8 cellular contexts compared by ENCODE assay signal in the genomic region with DNA sequence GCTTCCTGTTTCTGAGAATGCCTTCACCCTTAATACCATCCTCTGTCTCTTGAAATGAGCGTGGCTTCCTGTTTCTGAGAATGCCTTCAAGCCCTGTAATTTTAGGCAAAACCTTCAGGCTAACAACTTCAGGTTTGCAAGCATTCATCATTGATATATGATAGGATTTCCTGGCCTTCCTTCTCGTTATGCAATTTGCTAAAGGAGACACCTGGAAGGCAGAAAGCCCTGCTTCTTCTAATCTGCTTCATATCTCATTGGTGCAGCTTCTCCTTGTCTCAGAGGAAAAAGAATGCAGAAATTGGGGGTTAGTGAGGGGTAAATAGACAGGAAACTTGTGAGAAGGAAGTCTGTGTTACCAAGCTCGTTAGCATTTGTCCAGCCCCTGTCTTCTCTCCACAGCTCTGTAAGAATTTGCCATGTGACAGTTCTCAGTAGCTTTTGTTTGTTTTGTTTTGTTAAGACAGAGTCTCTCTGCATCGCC. TPM values are rescaled to one million over a fixed set of nuclear protein-coding genes. Genes with fewer than 3 reads are reported as not detected.
A peak's percentile ranks its signal among the peaks of the same experiment; 100 is the strongest.
DNase-seq lines count a peak whose midpoint lies in the region; ATAC-seq, FAIRE-seq and TF ChIP-seq lines count a peak whose summit lies in the region.

No MANE protein-coding gene starts in this region.

- H3K4me1 Mint-ChIP-seq in chondrocyte (ENCODE audit: low read depth): peaks cover 81% of the 10 kb centered on the region

- H3K4me2 ChIP-seq in MM.1S (ENCODE audit: low read depth, low read length) (peak overlapping the region; percentile 89), parathyroid adenoma (ENCODE audit: low read length) (peak overlapping the region; percentile 7)

- H3K36me3 Mint-ChIP-seq in chondrocyte (ENCODE audit: low read depth): peaks cover 2% of the 10 kb centered on the region

- peak overlapping the region; percentile 37; the same call in 1 of the 2 replicates for H3K9ac ChIP-seq in MM.1S (ENCODE audit: low read length)
- no peak overlapping the region for H3K9ac ChIP-seq in parathyroid adenoma

- H3K9me2 ChIP-seq in MM.1S (replicated peaks; ENCODE audit: insufficient read depth, low read length): no peaks in the 10 kb centered on the region

- peaks cover 88% of the 10 kb centered on the region for H3F3A ChIP-seq in MM.1S (ENCODE audit: insufficient read depth, low read length)

- no peak overlapping the region for H3K4me3 Mint-ChIP-seq in chondrocyte (ENCODE audit: unreplicated experiment)

- no peak for TF ChIP-seq POLR2A in GM12891 (IDR thresholded peaks at IDR 0.05; ENCODE audit: low read depth, low read length)

- H4K20me1 ChIP-seq in MM.1S (ENCODE audit: insufficient read depth, low read length): no peaks in the 10 kb centered on the region

- ATAC-seq in GM21737 (IDR thresholded peaks at IDR 0.05; ENCODE audit: unreplicated experiment): peak; percentile 78

- H3K4me1 ChIP-seq in MM.1S (ENCODE audit: low read length) (peaks cover 76% of the 10 kb centered on the region), parathyroid adenoma (peaks cover 40% of the 10 kb centered on the region)

- no peak for TF ChIP-seq CTCF in MM.1S (IDR thresholded peaks at IDR 0.05; ENCODE audit: low read length)
- TF ChIP-seq CTCF in chondrocyte (IDR thresholded peaks at IDR 0.05): no peak
- no peak for TF ChIP-seq CTCF in parathyroid adenoma (IDR thresholded peaks at IDR 0.05)

- peak overlapping the region; percentile 65 for H3K27ac Mint-ChIP-seq in chondrocyte (ENCODE audit: unreplicated experiment)

- no peaks in the 10 kb centered on the region for H3K27me3 Mint-ChIP-seq in chondrocyte (ENCODE audit: low read depth)

- no peaks in the 10 kb centered on the region for H3K9me3 ChIP-seq in MM.1S (replicated peaks; ENCODE audit: insufficient read depth, low read length)
- H3K9me3 ChIP-seq in parathyroid adenoma (ENCODE audit: control insufficient read depth, low read length): no peaks in the 10 kb centered on the region

- no peak overlapping the region for H2AFZ ChIP-seq in MM.1S (ENCODE audit: low read length)
- H2AFZ ChIP-seq in parathyroid adenoma: no peak overlapping the region

- H3K9me3 Mint-ChIP-seq in chondrocyte (ENCODE audit: low read depth): no peaks in the 10 kb centered on the region

- H3K4me3 ChIP-seq in MM.1S (ENCODE audit: low read length): peak overlapping the region; percentile 31; the same call in 1 of the 2 replicates
- H3K4me3 ChIP-seq in parathyroid adenoma (ENCODE audit: low read depth, low read length): no peak overlapping the region

- no peak for DNase-seq in GM12891 (ENCODE audit: insufficient read length, low spot score)
- DNase-seq in MM.1S: peak; percentile 47
- no peak for DNase-seq in chondrocyte (ENCODE audit: low spot score)
- DNase-seq in D341Med (ENCODE audit: low spot score): no peak
- no peak for DNase-seq in NK-92 (lab: John Stamatoyannopoulos, UW; ENCODE audit: unreplicated experiment)
- no peak for DNase-seq in cerebellar cortex (ENCODE audit: low spot score)

- peak; percentile 94 for FAIRE-seq in GM12891 (lab: Jason Lieb, UNC)

- H3K27ac ChIP-seq in MM.1S (ENCODE audit: low read length) (peak overlapping the region; percentile 91), parathyroid adenoma (peak overlapping the region; percentile 66)

- H3K79me2 ChIP-seq in MM.1S (ENCODE audit: low read length) (peaks cover 96% of the 10 kb centered on the region), parathyroid adenoma (peaks cover 38% of the 10 kb centered on the region)

- H3K27me3 ChIP-seq in MM.1S (replicated peaks; ENCODE audit: insufficient read depth, low read length) (no peaks in the 10 kb centered on the region), parathyroid adenoma (ENCODE audit: control insufficient read depth, insufficient read depth, low read length) (no peaks in the 10 kb centered on the region)

- H3K36me3 ChIP-seq in MM.1S (replicated peaks; ENCODE audit: insufficient read depth, low read length): no peaks in the 10 kb centered on the region; the same call in 1 of the 2 replicates
- H3K36me3 ChIP-seq in parathyroid adenoma (ENCODE audit: control insufficient read depth, insufficient read depth, low read length): no peaks in the 10 kb centered on the region

TF ChIP-seq in GM12891, 5 proteins besides CTCF, POLR2A, EP300 and RAD21:
- no peak for TF ChIP-seq PAX5 (IDR thresholded peaks at IDR 0.05; ENCODE audit: insufficient read depth, low read length, severe bottlenecking)
- no peak for TF ChIP-seq POLR2AphosphoS5 (IDR thresholded peaks at IDR 0.05; ENCODE audit: low read depth, low read length)
- TF ChIP-seq POU2F2 (IDR thresholded peaks at IDR 0.05; ENCODE audit: low read depth, low read length): no peak
- peak; percentile 84 for TF ChIP-seq SPI1 (IDR thresholded peaks at IDR 0.05; ENCODE audit: low read depth, low read length)
- no peak for TF ChIP-seq TAF1 (IDR thresholded peaks at IDR 0.05; ENCODE audit: low read depth, low read length)

RNA-seq across cellular contexts. Expression of gene ARL6IP5, which starts 7.3 kb away (rescaled TPM):
- 59.0 TPM for polyA plus RNA-seq in GM12891 (2012; ENCODE audit: low read depth, missing spikeins)
- 118 to 121 TPM (median 120 TPM) in 3 replicates for total RNA-seq in chondrocyte

RNA-seq across cellular contexts. Expression of gene UBA3, which starts 11.9 kb away (rescaled TPM):
- 45.1 TPM for polyA plus RNA-seq in GM12891 (2012; ENCODE audit: low read depth, missing spikeins)
- 58.3 to 70.7 TPM (median 63.1 TPM) in 3 replicates for total RNA-seq in chondrocyte

RNA-seq across cellular contexts. Expression of gene LMOD3, which starts 30.3 kb away (rescaled TPM):
- 0.03 TPM for polyA plus RNA-seq in GM12891 (2012; ENCODE audit: low read depth, missing spikeins)
- total RNA-seq in chondrocyte: not detected in 3 replicates

RNA-seq across cellular contexts. Expression of gene TMF1, which starts 39.9 kb away (rescaled TPM):
- 11.9 TPM for polyA plus RNA-seq in GM12891 (2012; ENCODE audit: low read depth, missing spikeins)
- total RNA-seq in chondrocyte: 37.7 to 53.3 TPM (median 40.4 TPM) in 3 replicates
